In genomic region chr2:176004925-176005324, GRCh38 we compare ENCODE assay signal across 14 cellular contexts. TPM values are rescaled to one million over a fixed set of nuclear protein-coding genes. Genes with fewer than 3 reads are reported as not detected.
DNase-seq lines count a peak whose midpoint lies in the region; ATAC-seq, FAIRE-seq and TF ChIP-seq lines count a peak whose summit lies in the region.
"Had no signal": no experiment of that assay in that cellular context is flagged by ENCODE, and none has a peak within 500 bp of the region (broad histone marks: within the 10 kb centered on the region; RNA-seq: fewer than 3 reads in every experiment).

No MANE protein-coding gene starts in this region.

- POLR2A ChIA-PET in K562 (lab: Yijun Ruan, JAX): interaction anchor here (0.5 kb wide), 1 partner anchor 1076 kb away, joined by 4 read pairs; no protein-coding TSS in a partner anchor

- BruUV-seq in K562 (replicated peaks; lab: Mats Ljungman, UMichigan): no TSS peak

- peak overlapping the region; percentile 38 to 82; a peak in 2 of 4 replicates for H3K9ac ChIP-seq in K562 (ENCODE audit: insufficient read depth in 1 of 2, low read depth in 2 of 2, low read length in 2 of 2)
- H3K9ac ChIP-seq: BLaER1 treated with 17β-estradiol and CSF1 and Interleukin-3, amounts not matched to agents 10 nM and 100 nM had no signal

- H3K27ac ChIP-seq in K562 (ENCODE audit: extremely low read depth, low read depth, low read length) (peak overlapping the region; percentile 36; the same call in 1 of the 3 replicates), right lobe of liver (peak overlapping the region in 2 of 3 donors; percentile 89 to 94)
- H3K27ac ChIP-seq: BLaER1 treated with 17β-estradiol and CSF1 and Interleukin-3, amounts not matched to agents 10 nM and 100 nM; HL-60 had no signal

- peak; percentile 40 for DNase-seq in NCI-H69 (lab: John Stamatoyannopoulos, UW)
- peak in 3 of 4 experiments; percentile 13 to 74 (median 68) for DNase-seq in K562 (ENCODE audit: extremely low read depth in 1 of 4, low spot score in 3 of 4)
- no peak for DNase-seq in right lobe of liver
- DNase-seq in HPDE6-E6E7 (ENCODE audit: extremely low spot score): no peak
- DNase-seq in RKO (ENCODE audit: low spot score): no peak
- DNase-seq: Calu3; CD8-positive, alpha-beta T cell; GF-D8; H9 had no signal

- in situ Hi-C loops in K562 (cut with MboI): no loop called here

- no peaks in the 10 kb centered on the region for H3K9me1 ChIP-seq in K562 (ENCODE audit: control insufficient read depth, insufficient read depth, low read length)

- H4K20me1 ChIP-seq in K562 (replicated peaks; ENCODE audit: control insufficient read depth, insufficient read depth, low read length): no peaks in the 10 kb centered on the region
- H4K20me1 ChIP-seq: BLaER1 treated with 17β-estradiol and CSF1 and Interleukin-3, amounts not matched to agents 10 nM and 100 nM had no signal

- H3K4me1 ChIP-seq in K562 (replicated peaks in 1 of 2; ENCODE audit: control insufficient read depth in 2 of 2, insufficient read depth in 2 of 2, low read length in 2 of 2) (peaks cover 19 to 37% of the 10 kb centered on the region in 2 experiments; a peak in 4 of 5 replicates), right lobe of liver (peaks cover 0 to 19% (median 6%) of the 10 kb centered on the region in 4 donors)

- no peak for TF ChIP-seq EP300 in K562 (IDR thresholded peaks at IDR 0.05; ENCODE audit: low read length)

- H3K79me2 ChIP-seq in K562 (ENCODE audit: control insufficient read depth, insufficient read depth, low read length): peaks cover 28% of the 10 kb centered on the region

- H3K27me3 ChIP-seq in K562 (ENCODE audit: control insufficient read depth in 2 of 2, insufficient read depth in 2 of 2, low read length in 2 of 2) (no peaks in the 10 kb centered on the region), right lobe of liver (no peaks in the 10 kb centered on the region)
- H3K27me3 ChIP-seq: BLaER1 treated with 17β-estradiol and CSF1 and Interleukin-3, amounts not matched to agents 10 nM and 100 nM had no signal

- H3K36me3 ChIP-seq in K562 (ENCODE audit: control insufficient read depth, insufficient read depth, low read length) (no peaks in the 10 kb centered on the region), right lobe of liver (no peaks in the 10 kb centered on the region)
- H3K36me3 ChIP-seq: BLaER1 treated with 17β-estradiol and CSF1 and Interleukin-3, amounts not matched to agents 10 nM and 100 nM had no signal

- H3K9me3 ChIP-seq in K562 (replicated peaks; ENCODE audit: control insufficient read depth, insufficient read depth, low read depth, low read length) (no peaks in the 10 kb centered on the region), right lobe of liver (no peaks in the 10 kb centered on the region)
- H3K9me3 ChIP-seq: BLaER1 treated with 17β-estradiol and CSF1 and Interleukin-3, amounts not matched to agents 10 nM and 100 nM had no signal

- WGBS in K562 (ENCODE audit: insufficient coverage, low coverage, missing lambda C conversion rate): 10% methylated on average over 1 of the region's 1 CpG
- WGBS in right lobe of liver (ENCODE audit: insufficient coverage, low coverage, low lambda C conversion rate, missing lambda C conversion rate): 60% methylated on average over 1 of the region's 1 CpG

- intact Hi-C loops in K562 (cut with micrococcal nuclease): loop anchor here (2.0 to 5.0 kb wide), 2 partner anchors 14 to 838 kb away; partner anchors contain the start of gene ATF2
- intact Hi-C loops in right lobe of liver (cut with DNase I): no loop called here

- H3K4me3 ChIP-seq in K562: no peak overlapping the region
- no peak overlapping the region for H3K4me3 ChIP-seq in right lobe of liver
- H3K4me3 ChIP-seq: BLaER1 treated with 17β-estradiol and CSF1 and Interleukin-3, amounts not matched to agents 10 nM and 100 nM had no signal

- CTCF ChIA-PET in K562 (lab: Yijun Ruan, JAX; ENCODE audit: low intra/inter-chr PET ratio): no interaction called here

- no peak for FAIRE-seq in K562 (lab: Jason Lieb, UNC)
- FAIRE-seq: H1, HTR-8/SVneo had no signal

- TF ChIP-seq CTCF in K562 (IDR thresholded peaks at IDR 0.05 in 2 of 3, conservative IDR thresholded peaks at IDR 0.05 in 1 of 3; ENCODE audit: insufficient read depth in 2 of 3, low read depth in 1 of 3, low read length in 3 of 3) (no peak), right lobe of liver (IDR thresholded peaks at IDR 0.05) (no peak)

- peak overlapping the region; percentile 78 for H2AFZ ChIP-seq in K562 (ENCODE audit: low read depth, low read length)

- no peak for TF ChIP-seq POLR2A in K562 (conservative IDR thresholded peaks at IDR 0.05)
- no peak for TF ChIP-seq POLR2A in right lobe of liver (IDR thresholded peaks at IDR 0.05)

- H3K4me2 ChIP-seq in K562 (ENCODE audit: insufficient read depth, low read length): peak overlapping the region; percentile 60
- H3K4me2 ChIP-seq: BLaER1 treated with 17β-estradiol and CSF1 and Interleukin-3, amounts not matched to agents 10 nM and 100 nM had no signal

- TF ChIP-seq RAD21 in K562 (CRISPR knock-in tag; conservative IDR thresholded peaks at IDR 0.05 in 1 of 2, IDR thresholded peaks at IDR 0.05 in 1 of 2): no peak

- ATAC-seq in K562 (no peak), right lobe of liver (no peak), GM19397 (IDR thresholded peaks at IDR 0.05; ENCODE audit: unreplicated experiment) (no peak)
- ATAC-seq: CD8-positive, alpha-beta T cell had no signal

TF ChIP-seq in K562, 482 proteins besides CTCF, POLR2A, EP300 and RAD21 (continues in another document):
- TF ChIP-seq, protein P1, sequence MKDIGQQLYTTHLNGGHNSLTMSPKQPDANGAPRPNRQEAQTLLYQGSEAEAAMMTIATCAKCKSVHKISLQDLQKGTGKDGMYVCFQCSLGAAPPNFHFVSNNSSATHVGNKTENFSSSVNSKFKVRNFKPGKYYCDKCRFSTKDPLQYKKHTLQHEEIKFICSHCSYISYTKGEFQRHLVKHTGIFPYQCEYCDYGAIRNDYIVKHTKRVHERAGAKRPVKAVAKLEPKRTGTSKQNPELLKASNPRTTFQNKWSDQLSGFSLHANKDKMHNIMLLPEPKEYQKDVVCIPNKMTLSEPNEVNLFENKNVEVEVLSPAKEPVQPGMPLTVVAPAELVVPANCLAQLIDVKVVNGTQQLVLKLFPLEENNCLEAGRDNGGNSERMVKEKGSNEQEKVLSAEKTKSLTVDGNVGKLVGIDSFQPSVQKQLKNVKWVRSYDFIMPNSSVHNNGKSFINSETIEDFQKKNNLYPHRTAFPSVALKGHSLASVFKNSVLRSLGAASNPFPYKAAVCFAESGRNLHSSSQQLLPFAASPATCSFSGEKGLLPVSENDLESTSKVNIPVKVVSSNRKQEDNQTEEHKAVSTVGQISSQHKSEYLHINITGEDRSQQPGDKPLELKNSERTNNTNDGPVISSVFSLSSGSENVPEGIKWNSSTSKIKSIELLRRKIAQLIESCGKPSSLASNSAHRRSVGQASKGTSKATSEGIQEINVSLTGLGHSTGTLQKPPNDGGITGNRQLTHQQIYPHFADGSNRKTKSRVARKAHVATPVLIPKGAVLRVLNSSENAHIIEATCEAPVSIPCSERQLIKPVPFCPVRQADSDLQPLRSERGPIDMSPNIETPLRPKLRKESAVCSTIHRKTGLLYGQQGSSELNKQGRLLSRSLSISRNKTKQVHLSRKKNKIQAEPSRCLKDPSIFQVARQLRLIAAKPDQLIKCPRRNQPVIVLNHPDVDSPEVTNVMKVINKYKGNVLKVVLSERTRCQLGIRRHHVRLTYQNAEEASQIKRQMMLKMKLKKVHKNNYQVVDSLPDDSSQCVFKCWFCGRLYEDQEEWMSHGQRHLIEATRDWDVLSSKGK (CRISPR knock-in tag; IDR thresholded peaks at IDR 0.05): no peak
- TF ChIP-seq ESRRB (CRISPR knock-in tag; IDR thresholded peaks at IDR 0.05; ENCODE audit: borderline replicate concordance) (peak; percentile 28; the same call in 1 of the 2 replicates), CBFA2T3 (IDR thresholded peaks at IDR 0.05) (peak; percentile 43; the same call in 1 of the 2 replicates), SMARCA4 (IDR thresholded peaks at IDR 0.05) (peak; percentile 39; the same call in 1 of the 2 replicates), NCOA4 (IDR thresholded peaks at IDR 0.05; ENCODE audit: partially characterized antibody) (no peak), GATAD2A (IDR thresholded peaks at IDR 0.05) (no peak), HNRNPL (IDR thresholded peaks at IDR 0.05; ENCODE audit: low read depth, low read length) (no peak), SRF (CRISPR knock-in tag; IDR thresholded peaks at IDR 0.05) (no peak)
- TF ChIP-seq, protein P2, sequence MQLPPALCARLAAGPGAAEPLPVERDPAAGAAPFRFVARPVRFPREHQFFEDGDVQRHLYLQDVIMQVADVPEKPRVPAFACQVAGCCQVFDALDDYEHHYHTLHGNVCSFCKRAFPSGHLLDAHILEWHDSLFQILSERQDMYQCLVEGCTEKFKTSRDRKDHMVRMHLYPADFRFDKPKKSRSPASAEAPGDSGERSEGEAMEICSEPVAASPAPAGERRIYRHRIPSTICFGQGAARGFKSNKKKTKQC (CRISPR knock-in tag; IDR thresholded peaks at IDR 0.05): no peak

RNA-seq across cellular contexts. Expression of gene LNPK, which starts 2.9 kb away (rescaled TPM):
- 28.6 and 83.9 TPM in 2 replicates for total RNA-seq in K562 (2011; cell fraction: chromatin; rRNA removed; ENCODE audit: low replicate concordance)
- 13.8 and 17.1 TPM in 2 replicates for total RNA-seq in K562 (2011; cell fraction: nucleolus; rRNA removed)
- total RNA-seq in K562 (2011; cell fraction: nucleoplasm; rRNA removed): 33.3 and 55.0 TPM in 2 replicates
- 18.8 and 19.9 TPM in 2 replicates for total RNA-seq in K562 (2014; rRNA removed)
- total RNA-seq in K562 (2014; rRNA removed; fragmentation: Illumina TruSeq; extraction: Trizol): 33.9 and 34.6 TPM in 2 replicates
- total RNA-seq in K562 (2015; rRNA removed; fragmentation: Illumina TruSeq; extraction: Trizol): 28.1 and 31.1 TPM in 2 replicates
- 39.0 and 40.4 TPM in 2 replicates for total RNA-seq in K562 (2021)
- 33.2 and 36.5 TPM in 2 replicates for polyA plus RNA-seq in K562 (2011; rRNA removed)
- polyA plus RNA-seq in K562 (2011; cell fraction: cytosol; rRNA removed): 6.1 and 13.4 TPM in 2 replicates
- 12.5 and 23.2 TPM in 2 replicates for polyA plus RNA-seq in K562 (2011; cell fraction: nucleus; rRNA removed)
- polyA plus RNA-seq in K562 (2012): 11.6 and 17.5 TPM in 2 replicates
- 17.1 and 21.3 TPM in 2 replicates for polyA plus RNA-seq in K562 (2014; fragmentation: Illumina TruSeq; extraction: Trizol)
- 1 to 10 TPM; 6.4 to 8.7 TPM for polyA plus RNA-seq in K562 (2014; fragmentation: Nextera tagmentation; extraction: Ambion mirVana)
- polyA plus RNA-seq in K562 (2014; rRNA removed): 11.9 and 12.7 TPM in 2 replicates
- polyA minus RNA-seq in K562 (2011; rRNA and poly(A)+ RNA removed): 49.7 and 57.3 TPM in 2 replicates
- polyA minus RNA-seq in K562 (2011; cell fraction: cytosol; rRNA and poly(A)+ RNA removed): 16.7 and 26.4 TPM in 2 replicates
- 26.5 and 56.3 TPM in 2 replicates for polyA minus RNA-seq in K562 (2011; cell fraction: nucleus; rRNA and poly(A)+ RNA removed)
- total RNA-seq in right lobe of liver: 10 to 100 TPM; 12.9 to 30.7 (median 22.2) TPM

Comparison
In these comparisons a context has a peak if more than half of its experiments do, and no peak if none do; other contexts are left out.
1. DNase-seq: peak in NCI-H69 (single experiment) and K562 (3 of 4); none in right lobe of liver (0 of 3), HPDE6-E6E7 (single experiment) and RKO (single experiment).